In the genomic region with DNA sequence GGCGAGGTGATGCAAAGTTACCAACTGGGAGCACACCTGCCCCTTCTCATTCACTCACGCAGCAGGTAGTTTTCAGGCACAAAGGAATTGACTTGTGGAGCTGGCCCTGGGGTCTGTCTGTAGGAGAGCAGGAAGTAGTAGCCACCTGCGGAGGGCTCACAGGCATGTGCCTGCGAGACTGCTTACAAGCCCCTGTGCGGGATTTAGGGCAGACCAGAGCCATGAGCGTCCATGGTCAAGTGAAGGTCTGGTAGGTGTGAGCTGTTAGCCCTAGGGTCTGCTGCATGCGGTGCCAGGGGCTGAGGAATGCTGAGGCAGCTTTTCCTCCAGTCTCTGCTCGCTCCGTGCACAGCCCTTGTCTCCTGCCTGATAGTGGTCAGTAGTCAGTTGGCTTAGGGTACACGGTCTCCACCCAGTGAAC, we compare ENCODE assay signal across 13 cellular contexts. TPM values are rescaled to one million over a fixed set of nuclear protein-coding genes. Genes with fewer than 3 reads are reported as not detected.
DNase-seq lines count a peak whose midpoint lies in the region; ATAC-seq and TF ChIP-seq lines count a peak whose summit lies in the region.
"Had no signal": no experiment of that assay in that cellular context is flagged by ENCODE, and none has a peak within 500 bp of the region (broad histone marks: within the 10 kb centered on the region; RNA-seq: fewer than 3 reads in every experiment).

No MANE protein-coding gene starts in this region.

- peaks cover 3% of the 10 kb centered on the region for H3K36me3 Mint-ChIP-seq in CD4-positive, CD25-positive, alpha-beta regulatory T cell
- H3K36me3 Mint-ChIP-seq in IgD-negative memory B cell = peaks cover 1% of the 10 kb centered on the region
- peaks cover 53% of the 10 kb centered on the region for H3K36me3 Mint-ChIP-seq in activated naive CD4-positive, alpha-beta T cell treated with anti-CD3 and anti-CD28 coated beads, Interleukin-2, amount 10 ng/mL, durations not matched to agents 7 days and 5 days
- H3K36me3 Mint-ChIP-seq in naive B cell = no peaks in the 10 kb centered on the region

- H3K4me1 Mint-ChIP-seq in CD4-positive, CD25-positive, alpha-beta regulatory T cell = peaks cover 40 to 95% (median 78%) of the 10 kb centered on the region in 4 donors
- H3K4me1 Mint-ChIP-seq in IgD-negative memory B cell (peaks cover 39 to 65% (median 63%) of the 10 kb centered on the region in 3 donors), naive B cell (peaks cover 63 to 78% (median 72%) of the 10 kb centered on the region in 3 donors)
- peaks cover 93% of the 10 kb centered on the region for H3K4me1 Mint-ChIP-seq in activated naive CD4-positive, alpha-beta T cell treated with anti-CD3 and anti-CD28 coated beads, Interleukin-2, amount 10 ng/mL, durations not matched to agents 7 days and 5 days

- CTCF ChIA-PET in activated naive CD4-positive, alpha-beta T cell treated with anti-CD3 and anti-CD28 coated beads, Interleukin-2, amount 10 ng/mL, durations not matched to agents 7 days and 5 days (lab: Charles Lee) = interaction anchor here (0.5 to 5.4 kb wide), 14 partner anchors 8 to 687 kb away, joined by 3 to 34 read pairs (median 6); no protein-coding TSS in a partner anchor

- H3K27ac ChIP-seq in CD4-positive, CD25-positive, alpha-beta regulatory T cell (ENCODE audit: insufficient read depth, low read length, poor library complexity, severe bottlenecking) = peak overlapping the region; percentile 88
- H3K27ac ChIP-seq: SK-N-MC had no signal

- peak overlapping the region; percentile 92 to 100 (median 95) for H3K27ac Mint-ChIP-seq in CD4-positive, CD25-positive, alpha-beta regulatory T cell
- peak overlapping the region; percentile 62 to 89 (median 73) for H3K27ac Mint-ChIP-seq in IgD-negative memory B cell
- peak overlapping the region; percentile 97 for H3K27ac Mint-ChIP-seq in activated naive CD4-positive, alpha-beta T cell treated with anti-CD3 and anti-CD28 coated beads, Interleukin-2, amount 10 ng/mL, durations not matched to agents 7 days and 5 days
- H3K27ac Mint-ChIP-seq in naive B cell = peak overlapping the region in 3 of 6 donors; percentile 86 to 96 (median 86)

- no peaks in the 10 kb centered on the region for H3K27me3 Mint-ChIP-seq in CD4-positive, CD25-positive, alpha-beta regulatory T cell
- H3K27me3 Mint-ChIP-seq in IgD-negative memory B cell (peaks cover 1% of the 10 kb centered on the region), naive B cell (peaks cover 0 to 4% (median 0%) of the 10 kb centered on the region in 3 donors)
- H3K27me3 Mint-ChIP-seq in activated naive CD4-positive, alpha-beta T cell treated with anti-CD3 and anti-CD28 coated beads, Interleukin-2, amount 10 ng/mL, durations not matched to agents 7 days and 5 days = no peaks in the 10 kb centered on the region

- peak overlapping the region; percentile 80 to 90 (median 88) for H3K4me3 Mint-ChIP-seq in CD4-positive, CD25-positive, alpha-beta regulatory T cell
- H3K4me3 Mint-ChIP-seq in IgD-negative memory B cell (peak overlapping the region; percentile 22 to 89 (median 58)), naive B cell (peak overlapping the region; percentile 4 to 91 (median 85))
- peak overlapping the region; percentile 73 for H3K4me3 Mint-ChIP-seq in activated naive CD4-positive, alpha-beta T cell treated with anti-CD3 and anti-CD28 coated beads, Interleukin-2, amount 10 ng/mL, durations not matched to agents 7 days and 5 days

- peaks cover 0 to 2% (median 0%) of the 10 kb centered on the region in 7 donors for H3K9me3 Mint-ChIP-seq in CD4-positive, CD25-positive, alpha-beta regulatory T cell
- no peaks in the 10 kb centered on the region for H3K9me3 Mint-ChIP-seq in IgD-negative memory B cell
- peaks cover 3% of the 10 kb centered on the region for H3K9me3 Mint-ChIP-seq in activated naive CD4-positive, alpha-beta T cell treated with anti-CD3 and anti-CD28 coated beads, Interleukin-2, amount 10 ng/mL, durations not matched to agents 7 days and 5 days
- H3K9me3 Mint-ChIP-seq in naive B cell = peaks cover 0 to 8% (median 5%) of the 10 kb centered on the region in 7 donors

- no peaks in the 10 kb centered on the region for H3K27me3 ChIP-seq in CD4-positive, CD25-positive, alpha-beta regulatory T cell (ENCODE audit: control insufficient read depth, insufficient read depth, low read length)
- H3K27me3 ChIP-seq: right atrium auricular region had no signal

- no peaks in the 10 kb centered on the region for H3K9me3 ChIP-seq in CD4-positive, CD25-positive, alpha-beta regulatory T cell (ENCODE audit: control insufficient read depth in 2 of 2, low read length in 2 of 2)
- H3K9me3 ChIP-seq: Caco-2, right atrium auricular region had no signal

- no peak for ATAC-seq in CD4-positive, CD25-positive, alpha-beta regulatory T cell (ENCODE audit: low read depth in 2 of 2)
- ATAC-seq in naive B cell (ENCODE audit: low read depth in 2 of 2) (no peak), SK-N-SH treated with all-trans-retinoic acid at 6 μM for 48 hours (no peak), HG03280 (IDR thresholded peaks at IDR 0.05; ENCODE audit: unreplicated experiment) (no peak), HG03520 (IDR thresholded peaks at IDR 0.05; ENCODE audit: unreplicated experiment) (no peak)

- DNase-seq in CD4-positive, CD25-positive, alpha-beta regulatory T cell = peak in 1 of 3 donors; percentile 39
- DNase-seq in activated naive CD4-positive, alpha-beta T cell treated with anti-CD3 and anti-CD28 coated beads, Interleukin-2, amount 10 ng/mL, durations not matched to agents 7 days and 5 days = no peak
- DNase-seq in naive B cell = no peak
- DNase-seq in effector CD4-positive, alpha-beta T cell = no peak
- DNase-seq: Caco-2, mammary epithelial cell, NCI-H524 had no signal

- no peaks in the 10 kb centered on the region for H3K36me3 ChIP-seq in CD4-positive, CD25-positive, alpha-beta regulatory T cell (ENCODE audit: control insufficient read depth, insufficient read depth, low read length)
- H3K36me3 ChIP-seq: right atrium auricular region had no signal

- peak overlapping the region; percentile 73 for H3K4me3 ChIP-seq in CD4-positive, CD25-positive, alpha-beta regulatory T cell (ENCODE audit: low read depth, low read length)
- H3K4me3 ChIP-seq: right atrium auricular region, SK-N-MC had no signal

- peaks cover 100% of the 10 kb centered on the region for H3K4me1 ChIP-seq in CD4-positive, CD25-positive, alpha-beta regulatory T cell (ENCODE audit: control insufficient read depth, insufficient read depth, low read length, poor library complexity, severe bottlenecking)

TF ChIP-seq in SK-N-SH treated with all-trans-retinoic acid at 6 μM for 48 hours, 23 proteins besides CTCF, POLR2A, EP300 and RAD21:
- TF ChIP-seq, protein P1, sequence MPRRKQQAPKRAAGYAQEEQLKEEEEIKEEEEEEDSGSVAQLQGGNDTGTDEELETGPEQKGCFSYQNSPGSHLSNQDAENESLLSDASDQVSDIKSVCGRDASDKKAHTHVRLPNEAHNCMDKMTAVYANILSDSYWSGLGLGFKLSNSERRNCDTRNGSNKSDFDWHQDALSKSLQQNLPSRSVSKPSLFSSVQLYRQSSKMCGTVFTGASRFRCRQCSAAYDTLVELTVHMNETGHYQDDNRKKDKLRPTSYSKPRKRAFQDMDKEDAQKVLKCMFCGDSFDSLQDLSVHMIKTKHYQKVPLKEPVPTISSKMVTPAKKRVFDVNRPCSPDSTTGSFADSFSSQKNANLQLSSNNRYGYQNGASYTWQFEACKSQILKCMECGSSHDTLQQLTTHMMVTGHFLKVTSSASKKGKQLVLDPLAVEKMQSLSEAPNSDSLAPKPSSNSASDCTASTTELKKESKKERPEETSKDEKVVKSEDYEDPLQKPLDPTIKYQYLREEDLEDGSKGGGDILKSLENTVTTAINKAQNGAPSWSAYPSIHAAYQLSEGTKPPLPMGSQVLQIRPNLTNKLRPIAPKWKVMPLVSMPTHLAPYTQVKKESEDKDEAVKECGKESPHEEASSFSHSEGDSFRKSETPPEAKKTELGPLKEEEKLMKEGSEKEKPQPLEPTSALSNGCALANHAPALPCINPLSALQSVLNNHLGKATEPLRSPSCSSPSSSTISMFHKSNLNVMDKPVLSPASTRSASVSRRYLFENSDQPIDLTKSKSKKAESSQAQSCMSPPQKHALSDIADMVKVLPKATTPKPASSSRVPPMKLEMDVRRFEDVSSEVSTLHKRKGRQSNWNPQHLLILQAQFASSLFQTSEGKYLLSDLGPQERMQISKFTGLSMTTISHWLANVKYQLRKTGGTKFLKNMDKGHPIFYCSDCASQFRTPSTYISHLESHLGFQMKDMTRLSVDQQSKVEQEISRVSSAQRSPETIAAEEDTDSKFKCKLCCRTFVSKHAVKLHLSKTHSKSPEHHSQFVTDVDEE (CRISPR knock-in tag; IDR thresholded peaks at IDR 0.05) = no peak
- no peak for TF ChIP-seq ZNF70 (CRISPR knock-in tag; IDR thresholded peaks at IDR 0.05)
TF ChIP-seq in SK-N-SH treated with all-trans-retinoic acid at 6 μM for 48 hours: peak in this region for 0.

RNA-seq across cellular contexts. Expression of a gene that starts 18.9 kb away (rescaled TPM):
- total RNA-seq in CD4-positive, CD25-positive, alpha-beta regulatory T cell = 106 TPM
- polyA plus RNA-seq in CD4-positive, CD25-positive, alpha-beta regulatory T cell = 10 to 100 TPM; 27.9 to 36.3 (median 30.7) TPM
- polyA plus RNA-seq in IgD-negative memory B cell = 8.2 TPM
- polyA plus RNA-seq in naive B cell (ENCODE audit: low read depth in 6 of 6) = 1 to 10 TPM; 1.8 to 4.3 (median 2.9) TPM
